ENCODE assay signal across 1 cellular context in genomic region chr16:70437017-70437581, GRCh38.
A peak's percentile ranks its signal among the peaks of the same experiment; 100 is the strongest.
TF ChIP-seq lines count a peak whose summit lies in the region.

No MANE protein-coding gene starts in this region.

TF ChIP-seq in IMR-90, 13 proteins besides CTCF, POLR2A, EP300 and RAD21:
- no peak for TF ChIP-seq USF2 (IDR thresholded peaks at IDR 0.05; ENCODE audit: low read depth, low read length)
- TF ChIP-seq FOS (IDR thresholded peaks at IDR 0.05; ENCODE audit: low read depth, low read length), result no peak
- TF ChIP-seq RCOR1 (IDR thresholded peaks at IDR 0.05; ENCODE audit: insufficient replicate concordance, low read length), result peak; percentile 11
- TF ChIP-seq RFX5 (IDR thresholded peaks at IDR 0.05; ENCODE audit: low read depth, low read length), result no peak
- TF ChIP-seq BHLHE40 (IDR thresholded peaks at IDR 0.05; ENCODE audit: low read depth, low read length), result no peak
- no peak for TF ChIP-seq MAFK (IDR thresholded peaks at IDR 0.05; ENCODE audit: low read depth, low read length)
- no peak for TF ChIP-seq CEBPB (IDR thresholded peaks at IDR 0.05; ENCODE audit: low read depth, low read length)
- no peak for TF ChIP-seq SMC3 (IDR thresholded peaks at IDR 0.05; ENCODE audit: low read depth, low read length)
- TF ChIP-seq MAZ (IDR thresholded peaks at IDR 0.05; ENCODE audit: borderline replicate concordance, low read depth, low read length), result peak; percentile 86
- no peak for TF ChIP-seq ELK1 (IDR thresholded peaks at IDR 0.05; ENCODE audit: borderline replicate concordance, low read depth, low read length)
- no peak for TF ChIP-seq CHD1 (IDR thresholded peaks at IDR 0.05; ENCODE audit: low read depth, low read length)
- TF ChIP-seq NFE2L2 (IDR thresholded peaks at IDR 0.05; ENCODE audit: low read depth, low read length), result 0 out of 2 replicates have a peak, but pooled peaks have one; percentile 4
- TF ChIP-seq MXI1 (IDR thresholded peaks at IDR 0.05; ENCODE audit: borderline replicate concordance, low read depth, low read length), result 0 out of 2 replicates have a peak, but pooled peaks have one; percentile 24
